Comparison of ENCODE assay signal across 8 cellular contexts in the genomic region with DNA sequence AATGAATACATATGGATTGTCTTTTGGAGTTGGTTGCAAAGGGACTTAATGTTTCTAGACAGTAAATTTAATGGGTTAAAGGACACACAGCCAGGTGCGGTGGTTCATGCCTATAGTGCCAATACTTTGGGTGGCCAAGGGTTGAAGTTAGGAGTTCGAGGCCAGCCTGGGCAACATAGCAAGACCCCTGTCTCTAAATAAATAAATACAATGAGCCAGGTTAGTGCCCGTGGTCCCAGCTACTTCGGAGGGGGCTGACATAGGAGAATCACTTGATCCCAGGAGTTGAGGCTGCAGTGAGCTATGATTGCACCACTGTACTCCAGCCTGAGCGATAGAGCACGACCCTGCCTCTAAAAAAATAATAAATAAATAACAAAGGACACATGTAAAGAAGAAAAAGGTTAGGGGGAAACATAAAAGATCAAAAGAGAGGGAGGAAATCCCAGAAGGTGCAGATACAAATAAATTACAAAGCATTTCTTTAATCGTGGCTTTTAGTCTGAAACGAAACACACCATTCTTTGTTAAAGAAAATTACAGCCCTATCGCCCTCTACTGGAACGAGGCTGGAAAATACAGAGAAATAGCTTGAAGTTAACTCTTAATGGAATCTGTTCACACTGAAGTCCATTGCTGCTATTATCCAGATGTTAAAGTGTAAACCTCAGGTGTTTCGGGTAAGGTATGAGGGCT. TPM values are rescaled to one million over a fixed set of nuclear protein-coding genes. Genes with fewer than 3 reads are reported as not detected.
A peak's percentile ranks its signal among the peaks of the same experiment; 100 is the strongest.
DNase-seq lines count a peak whose midpoint lies in the region; ATAC-seq and TF ChIP-seq lines count a peak whose summit lies in the region.

No MANE protein-coding gene starts in this region.

- H3K36me3 Mint-ChIP-seq in activated B cell treated with CpG ODN at 0.5 μM for 24 hours (ENCODE audit: low read depth) = peaks cover 24% of the 10 kb centered on the region

- H3K9me3 Mint-ChIP-seq in activated B cell treated with CpG ODN at 0.5 μM for 24 hours = no peaks in the 10 kb centered on the region

- H3K27ac ChIP-seq in left ventricle myocardium inferior (replicated peaks) (no peak overlapping the region), upper lobe of right lung (no peak overlapping the region)

- H3K27me3 ChIP-seq in left ventricle myocardium inferior (ENCODE audit: low read depth) (no peaks in the 10 kb centered on the region), upper lobe of right lung (no peaks in the 10 kb centered on the region)

- no peak overlapping the region for H3K27ac Mint-ChIP-seq in activated B cell treated with CpG ODN at 0.5 μM for 24 hours

- H3K4me3 ChIP-seq in left ventricle myocardium inferior (no peak overlapping the region), upper lobe of right lung (no peak overlapping the region)

- H3K4me3 Mint-ChIP-seq in activated B cell treated with CpG ODN at 0.5 μM for 24 hours = peak overlapping the region; percentile 66

- H3K36me3 ChIP-seq in left ventricle myocardium inferior (peaks cover 20% of the 10 kb centered on the region), upper lobe of right lung (peaks cover 20% of the 10 kb centered on the region)

- DNase-seq in left ventricle myocardium inferior (no peak), left cardiac atrium (no peak), NAMALWA (ENCODE audit: low spot score) (peak; percentile 80), activated B cell treated with CpG ODN at 0.5 μM for 24 hours (no peak), iris pigment epithelial cell (ENCODE audit: low read depth) (peak; percentile 35), upper lobe of right lung (no peak)
- no peak for DNase-seq in stimulated activated CD4-positive, alpha-beta T cell treated with anti-CD3 and anti-CD28 coated beads, Interleukin-2, amount 100 ng/mL, for 24 hours

- peaks cover 45% of the 10 kb centered on the region for H3K4me1 Mint-ChIP-seq in activated B cell treated with CpG ODN at 0.5 μM for 24 hours

- peaks cover 6% of the 10 kb centered on the region for H3K4me1 ChIP-seq in left ventricle myocardium inferior
- no peaks in the 10 kb centered on the region for H3K4me1 ChIP-seq in upper lobe of right lung

- CTCF ChIA-PET in activated B cell treated with CpG ODN at 0.5 μM for 24 hours (lab: Charles Lee) = interaction anchor here (0.9 to 3.7 kb wide), 10 partner anchors 10 to 191 kb away, joined by 3 to 11 read pairs (median 3); partner anchors contain the start of gene SCML4

- ATAC-seq in left cardiac atrium (no peak), activated B cell treated with CpG ODN at 0.5 μM for 24 hours (ENCODE audit: low read depth) (peak; percentile 49), upper lobe of right lung (peak; percentile 47), HG02981 (IDR thresholded peaks at IDR 0.05; ENCODE audit: unreplicated experiment) (no peak)

- TF ChIP-seq CTCF in left ventricle myocardium inferior (IDR thresholded peaks at IDR 0.05; ENCODE audit: borderline replicate concordance) (peak; percentile 58), activated B cell treated with CpG ODN at 0.5 μM for 24 hours (IDR thresholded peaks at IDR 0.05) (no peak), upper lobe of right lung (IDR thresholded peaks at IDR 0.05) (peak; percentile 52)

- H3K9me3 ChIP-seq in left ventricle myocardium inferior (replicated peaks) (no peaks in the 10 kb centered on the region), upper lobe of right lung (no peaks in the 10 kb centered on the region)

- POLR2A ChIA-PET in activated B cell treated with CpG ODN at 0.5 μM for 24 hours (lab: Charles Lee) = interaction anchor here (0.9 to 1.4 kb wide), 2 partner anchors 28 to 44 kb away, joined by 3 to 4 read pairs; no protein-coding TSS in a partner anchor

- H3K27me3 Mint-ChIP-seq in activated B cell treated with CpG ODN at 0.5 μM for 24 hours = peaks cover 3% of the 10 kb centered on the region

- intact Hi-C loops in left ventricle myocardium inferior (cut with micrococcal nuclease) (no loop called here), left cardiac atrium (cut with DNase I) (no loop called here), activated B cell treated with CpG ODN at 0.5 μM for 24 hours (cut with micrococcal nuclease) (loop anchor here (1.0 kb wide), 2 partner anchors 162 to 191 kb away; no protein-coding TSS in a partner anchor), upper lobe of right lung (cut with DNase I) (no loop called here)

RNA-seq across cellular contexts. Expression of gene SCML4, which starts 42.6 kb away (rescaled TPM):
- total RNA-seq in left ventricle myocardium inferior (0.11 TPM), left cardiac atrium (1 to 10 TPM in 1 of 2 donors, under 1 TPM in 1; 0.65 to 1.0 TPM), activated B cell treated with CpG ODN at 0.5 μM for 24 hours (2.1 and 2.9 TPM in 2 replicates), upper lobe of right lung (4.3 TPM)

Comparison
In these comparisons a context has a peak if more than half of its experiments do, and no peak if none do; other contexts are left out.
1. DNase-seq: peak in NAMALWA (single experiment) and iris pigment epithelial cell (single experiment); none in left ventricle myocardium inferior (single experiment), left cardiac atrium (single experiment), activated B cell treated with CpG ODN at 0.5 μM for 24 hours (single experiment), upper lobe of right lung (single experiment) and stimulated activated CD4-positive, alpha-beta T cell treated with anti-CD3 and anti-CD28 coated beads, Interleukin-2, amount 100 ng/mL, for 24 hours (0 of 2).
2. ATAC-seq: peak in activated B cell treated with CpG ODN at 0.5 μM for 24 hours (single experiment) and upper lobe of right lung (single experiment); none in left cardiac atrium (0 of 2) and HG02981 (single experiment).